ENCODE assay signal across 8 cellular contexts in the genomic region with DNA sequence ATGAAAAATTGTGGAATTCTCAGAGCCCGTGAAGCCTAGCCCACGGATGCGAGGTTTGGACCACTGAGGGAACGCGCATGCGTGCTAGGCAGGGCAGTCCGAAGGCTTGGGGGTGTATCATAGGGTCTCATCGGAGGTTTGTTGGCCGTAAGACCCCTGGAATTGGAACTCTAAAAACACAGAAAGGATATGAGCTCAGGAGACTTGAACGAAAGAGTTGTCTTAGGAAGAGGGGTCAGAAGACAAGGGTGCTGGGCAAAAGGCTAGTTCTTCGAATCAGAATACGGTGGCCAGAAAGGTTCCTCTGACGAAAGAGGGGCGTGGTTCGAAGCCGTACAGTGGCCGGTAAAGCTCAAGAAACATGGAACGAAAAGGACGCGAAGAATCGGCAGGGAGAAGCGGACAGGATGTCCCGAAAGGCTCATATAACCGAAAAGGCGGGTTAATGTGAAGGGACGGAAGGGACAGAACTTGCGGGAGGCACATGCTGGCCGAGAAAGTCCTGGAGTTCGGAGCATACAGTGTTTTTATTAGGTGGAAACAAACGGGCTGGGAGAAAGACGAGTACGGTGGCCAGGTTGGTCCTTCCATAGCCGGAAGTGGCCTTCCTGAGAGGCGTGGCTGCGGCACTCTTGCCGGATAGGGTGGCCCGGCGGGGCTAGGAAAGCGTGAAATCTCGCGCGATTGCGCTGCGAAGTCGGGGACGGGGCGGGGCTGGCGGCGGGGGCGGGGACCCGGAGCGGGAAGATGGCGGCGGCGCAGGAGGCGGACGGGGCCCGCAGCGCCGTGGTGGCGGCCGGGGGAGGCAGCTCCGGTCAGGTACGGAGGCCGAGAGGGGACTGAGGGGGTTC. TPM values are rescaled to one million over a fixed set of nuclear protein-coding genes. Genes with fewer than 3 reads are reported as not detected.
DNase-seq lines count a peak whose midpoint lies in the region; ATAC-seq, FAIRE-seq and TF ChIP-seq lines count a peak whose summit lies in the region.

A gene with protein sequence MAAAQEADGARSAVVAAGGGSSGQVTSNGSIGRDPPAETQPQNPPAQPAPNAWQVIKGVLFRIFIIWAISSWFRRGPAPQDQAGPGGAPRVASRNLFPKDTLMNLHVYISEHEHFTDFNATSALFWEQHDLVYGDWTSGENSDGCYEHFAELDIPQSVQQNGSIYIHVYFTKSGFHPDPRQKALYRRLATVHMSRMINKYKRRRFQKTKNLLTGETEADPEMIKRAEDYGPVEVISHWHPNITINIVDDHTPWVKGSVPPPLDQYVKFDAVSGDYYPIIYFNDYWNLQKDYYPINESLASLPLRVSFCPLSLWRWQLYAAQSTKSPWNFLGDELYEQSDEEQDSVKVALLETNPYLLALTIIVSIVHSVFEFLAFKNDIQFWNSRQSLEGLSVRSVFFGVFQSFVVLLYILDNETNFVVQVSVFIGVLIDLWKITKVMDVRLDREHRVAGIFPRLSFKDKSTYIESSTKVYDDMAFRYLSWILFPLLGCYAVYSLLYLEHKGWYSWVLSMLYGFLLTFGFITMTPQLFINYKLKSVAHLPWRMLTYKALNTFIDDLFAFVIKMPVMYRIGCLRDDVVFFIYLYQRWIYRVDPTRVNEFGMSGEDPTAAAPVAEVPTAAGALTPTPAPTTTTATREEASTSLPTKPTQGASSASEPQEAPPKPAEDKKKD (plus strand): TSS at position 732 of the 851 bp plus-strand sequence. CDS start 16 bp downstream, at position 748.

- peak; percentile 94 to 98 (median 97) for DNase-seq in CD4-positive, CD25-positive, alpha-beta regulatory T cell
- peak; percentile 99 for DNase-seq in NCI-H82 (lab: John Stamatoyannopoulos, UW)
- DNase-seq in activated CD4-positive, alpha-beta T cell treated with anti-CD3 and anti-CD28 coated beads, Interleukin-2, amount 50 U/mL, for 48 hours = peak; percentile 96 to 97
- peak; percentile 98 for DNase-seq in dermis blood vessel endothelial cell
- peak; percentile 91 for DNase-seq in HepG2 (ENCODE audit: low spot score)
- DNase-seq in stimulated activated CD4-positive, alpha-beta T cell treated with anti-CD3 and anti-CD28 coated beads, Interleukin-2, amount 100 ng/mL, for 48 hours = peak; percentile 96 to 97

- H3K36me3 ChIP-seq in CD4-positive, CD25-positive, alpha-beta regulatory T cell (ENCODE audit: control insufficient read depth, insufficient read depth, low read length) = peaks cover 12% of the 10 kb centered on the region
- H3K36me3 ChIP-seq in HepG2 (replicated peaks in 1 of 2; ENCODE audit: control insufficient read depth in 1 of 2, insufficient read depth in 2 of 2, low read length in 2 of 2) = peaks cover 3 to 5% of the 10 kb centered on the region in 2 experiments

- in situ Hi-C loops in HepG2 (cut with HindIII; ENCODE audit: extremely low pct_ligation_motif_present, low pct_unique_long_range_greater_than_20kb) = no loop called here

- H3K4me3 Mint-ChIP-seq in CD4-positive, CD25-positive, alpha-beta regulatory T cell = peak within 1 kb of the TSS; percentile 95 to 97 (median 96)

- peak in 1 of 2 experiments; percentile 5; a peak in 1 of 4 replicates for TF ChIP-seq EP300 in HepG2 (IDR thresholded peaks at IDR 0.05; ENCODE audit: low read depth in 2 of 2, low read length in 2 of 2)
- no peak for TF ChIP-seq EP300 in HepG2 (CRISPR knock-in tag; IDR thresholded peaks at IDR 0.05; ENCODE audit: borderline replicate concordance)

- no peak for TF ChIP-seq RAD21 in HepG2 (CRISPR knock-in tag; IDR thresholded peaks at IDR 0.05)

- ATAC-seq in CD4-positive, CD25-positive, alpha-beta regulatory T cell (ENCODE audit: low read depth in 2 of 2) = peak; percentile 93 to 95
- ATAC-seq in GM19452 (IDR thresholded peaks at IDR 0.05; ENCODE audit: unreplicated experiment) = peak; percentile 75
- peak; percentile 54 for ATAC-seq in HG03575 (IDR thresholded peaks at IDR 0.05; ENCODE audit: extremely low read depth, insufficient number of reproducible peaks, low FRiP score, unreplicated experiment)
- ATAC-seq in HepG2 = peak; percentile 85

- peak; percentile 26 for FAIRE-seq in HepG2 (lab: Jason Lieb, UNC)

- peaks cover 4% of the 10 kb centered on the region for H3K27me3 Mint-ChIP-seq in CD4-positive, CD25-positive, alpha-beta regulatory T cell

- H3K9me3 Mint-ChIP-seq in CD4-positive, CD25-positive, alpha-beta regulatory T cell = no peaks in the 10 kb centered on the region

- H3K36me3 Mint-ChIP-seq in CD4-positive, CD25-positive, alpha-beta regulatory T cell = no peaks in the 10 kb centered on the region

- peaks cover 0 to 60% (median 33%) of the 10 kb centered on the region in 4 donors for H3K4me1 Mint-ChIP-seq in CD4-positive, CD25-positive, alpha-beta regulatory T cell

- H3K27me3 ChIP-seq in CD4-positive, CD25-positive, alpha-beta regulatory T cell (ENCODE audit: control insufficient read depth, insufficient read depth, low read length) = no peaks in the 10 kb centered on the region
- H3K27me3 ChIP-seq in HepG2 (ENCODE audit: control insufficient read depth in 1 of 2, insufficient read depth in 2 of 2, low read length in 2 of 2) = no peaks in the 10 kb centered on the region; a peak in 1 of 5 replicates

- H3K4me2 ChIP-seq in HepG2 (ENCODE audit: low read depth, low read length) = peak within 1 kb of the TSS; percentile 96

- 0 out of 2 replicates have a peak, but pooled peaks have one; percentile 16 for TF ChIP-seq CTCF in HepG2 (CRISPR knock-in tag; IDR thresholded peaks at IDR 0.05)

- BruUV-seq in HepG2 (replicated peaks; lab: Mats Ljungman, UMichigan) = TSS peak; percentile 95

- intact Hi-C loops in HepG2 (cut with micrococcal nuclease; ENCODE audit: unreplicated experiment) = loop anchor here (10.0 kb wide), 1 partner anchor 110 kb away; a partner anchor contains a TSS

- peak within 1 kb of the TSS; percentile 98 for H3K4me3 ChIP-seq in CD4-positive, CD25-positive, alpha-beta regulatory T cell (ENCODE audit: low read depth, low read length)
- peak within 1 kb of the TSS; percentile 93 to 100 (median 99) for H3K4me3 ChIP-seq in HepG2 (replicated peaks in 1 of 3; ENCODE audit: insufficient read depth in 1 of 3, low read depth in 2 of 3, low read length in 3 of 3)

- peak; percentile 77 to 85 for TF ChIP-seq POLR2A in HepG2 (IDR thresholded peaks at IDR 0.05; ENCODE audit: insufficient read depth in 1 of 2, low read depth in 2 of 2, low read length in 2 of 2)

- peak within 1 kb of the TSS; percentile 89 for H3K27ac ChIP-seq in CD4-positive, CD25-positive, alpha-beta regulatory T cell (ENCODE audit: insufficient read depth, low read length, poor library complexity, severe bottlenecking)
- H3K27ac ChIP-seq in HepG2 (ENCODE audit: extremely low read length, insufficient read depth, low read length) = peak within 1 kb of the TSS; percentile 91

- POLR2A ChIA-PET in HepG2 (lab: Yijun Ruan, JAX) = interaction anchor here (0.6 to 5.2 kb wide), 18 partner anchors 9 to 142 kb away, joined by 3 to 57 read pairs (median 6); a partner anchor contains a TSS

- no peaks in the 10 kb centered on the region for H3K9me3 ChIP-seq in CD4-positive, CD25-positive, alpha-beta regulatory T cell (ENCODE audit: control insufficient read depth in 2 of 2, low read length in 2 of 2)
- H3K9me3 ChIP-seq in HepG2 (ENCODE audit: low read length) = no peaks in the 10 kb centered on the region

- CTCF ChIA-PET in HepG2 (lab: Yijun Ruan, JAX; ENCODE audit: low intra/inter-chr PET ratio, low total read pairs) = interaction anchor here (1.4 kb wide), 1 partner anchor 51 kb away, joined by 4 read pairs; no protein-coding TSS in a partner anchor

- peaks cover 50% of the 10 kb centered on the region for H3K79me2 ChIP-seq in HepG2 (ENCODE audit: insufficient read depth, low read length)

- H2AFZ ChIP-seq in HepG2 (ENCODE audit: low read length) = peak within 1 kb of the TSS; percentile 82

- H3K27ac Mint-ChIP-seq in CD4-positive, CD25-positive, alpha-beta regulatory T cell = peak within 1 kb of the TSS; percentile 97 to 99 (median 97)

- H3K9ac ChIP-seq in HepG2 (ENCODE audit: insufficient read depth, low read depth, low read length) = peak within 1 kb of the TSS; percentile 97

- H3K4me1 ChIP-seq in CD4-positive, CD25-positive, alpha-beta regulatory T cell (ENCODE audit: control insufficient read depth, insufficient read depth, low read length, poor library complexity, severe bottlenecking) = peaks cover 37% of the 10 kb centered on the region
- peaks cover 72% of the 10 kb centered on the region for H3K4me1 ChIP-seq in HepG2 (ENCODE audit: insufficient read depth, low read length)

- WGBS in HepG2 (ENCODE audit: low lambda C conversion rate) = under 1% methylated on average over 34 of the region's 65 CpGs

- H4K20me1 ChIP-seq in HepG2 (ENCODE audit: insufficient read depth, low read length) = peaks cover 19% of the 10 kb centered on the region

TF ChIP-seq in HepG2, 621 proteins besides CTCF, POLR2A, EP300 and RAD21 (continues in another document):
- TF ChIP-seq KLF9 (CRISPR knock-in tag; IDR thresholded peaks at IDR 0.05; ENCODE audit: low read depth) = no peak; the same call in 1 of the 2 replicates
- TF ChIP-seq AGO2 (optimal IDR thresholded peaks at IDR 0.05; ENCODE audit: low read depth, low read length) = no peak

RNA-seq across cellular contexts. Expression of the gene that starts here (rescaled TPM):
- total RNA-seq in CD4-positive, CD25-positive, alpha-beta regulatory T cell = 81.5 TPM
- polyA plus RNA-seq in CD4-positive, CD25-positive, alpha-beta regulatory T cell = 10 to 100 TPM; 16.7 to 20.3 (median 19.2) TPM
- total RNA-seq in dermis blood vessel endothelial cell = 28.9 and 65.8 TPM in 2 replicates
- 15.3 and 34.9 TPM in 2 replicates for total RNA-seq in HepG2 (2016; rRNA removed; fragmentation: Illumina TruSeq; extraction: Trizol)
- total RNA-seq in HepG2 (2016; cell fraction: cytosol; rRNA removed; fragmentation: Illumina TruSeq; extraction: Trizol; ENCODE audit: low read depth) = 27.3 and 28.2 TPM in 2 replicates
- total RNA-seq in HepG2 (2016; cell fraction: insoluble cytoplasmic fraction; rRNA removed; fragmentation: Illumina TruSeq; extraction: Trizol) = 11.3 and 34.3 TPM in 2 replicates
- 34.7 and 36.6 TPM in 2 replicates for total RNA-seq in HepG2 (2016; cell fraction: membrane; rRNA removed; fragmentation: Illumina TruSeq; extraction: Trizol)
- total RNA-seq in HepG2 (2016; cell fraction: nucleus; rRNA removed; fragmentation: Illumina TruSeq; extraction: Trizol) = 39.5 and 48.5 TPM in 2 replicates
- polyA plus RNA-seq in HepG2 (2011; rRNA removed) = 42.8 and 56.1 TPM in 2 replicates
- 38.9 and 40.3 TPM in 2 replicates for polyA plus RNA-seq in HepG2 (2011; cell fraction: cytosol; rRNA removed)
- 117 and 132 TPM in 2 replicates for polyA plus RNA-seq in HepG2 (2011; cell fraction: nucleus; rRNA removed)
- 32.5 and 40.5 TPM in 2 replicates for polyA plus RNA-seq in HepG2 (2012)
- polyA plus RNA-seq in HepG2 (2016; cell fraction: cytosol; fragmentation: Illumina TruSeq; extraction: Trizol; ENCODE audit: low read depth) = 33.5 and 37.0 TPM in 2 replicates
- polyA plus RNA-seq in HepG2 (2016; cell fraction: insoluble cytoplasmic fraction; fragmentation: Illumina TruSeq; extraction: Trizol; ENCODE audit: low read depth) = 22.9 and 28.7 TPM in 2 replicates
- 44.9 and 55.2 TPM in 2 replicates for polyA plus RNA-seq in HepG2 (2016; cell fraction: membrane; fragmentation: Illumina TruSeq; extraction: Trizol; ENCODE audit: low read depth)
- polyA plus RNA-seq in HepG2 (2016; cell fraction: nucleus; fragmentation: Illumina TruSeq; extraction: Trizol; ENCODE audit: insufficient read depth, low read depth) = 136 and 144 TPM in 2 replicates
- polyA minus RNA-seq in HepG2 (2011; rRNA and poly(A)+ RNA removed; ENCODE audit: low replicate concordance) = 77.0 and 78.9 TPM in 2 replicates
- 27.3 and 31.6 TPM in 2 replicates for polyA minus RNA-seq in HepG2 (2011; cell fraction: cytosol; rRNA and poly(A)+ RNA removed)
- polyA minus RNA-seq in HepG2 (2011; cell fraction: nucleus; rRNA and poly(A)+ RNA removed) = 27.8 and 32.1 TPM in 2 replicates

Comparison
In these comparisons a context has a peak if more than half of its experiments do, and no peak if none do; other contexts are left out.
1. Peak in every context shown above with its lines: DNase-seq, ATAC-seq, H3K4me3 ChIP-seq and H3K27ac ChIP-seq.